In the genomic region with DNA sequence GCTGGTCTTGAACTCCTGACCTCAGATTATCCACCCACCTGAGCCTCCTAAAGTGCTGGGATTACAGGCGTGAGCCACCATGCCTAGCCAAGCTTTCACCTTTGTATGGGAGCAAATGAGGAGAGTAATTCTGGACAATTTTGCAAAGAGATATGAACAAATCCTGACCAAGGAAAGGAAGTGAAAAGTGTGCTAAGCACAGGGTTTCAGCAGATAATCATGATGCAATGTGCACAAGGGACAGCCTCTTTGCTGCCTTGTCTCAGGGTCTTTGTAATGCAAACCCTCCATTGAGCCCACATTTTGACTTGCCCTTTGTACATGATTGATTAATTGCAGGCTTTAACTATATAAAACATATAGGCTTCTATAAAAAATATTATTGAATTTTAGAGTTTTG, we compare ENCODE assay signal across 20 cellular contexts.
"Had no signal": no experiment of that assay in that cellular context is flagged by ENCODE, and none has a peak within 500 bp of the region (broad histone marks: within the 10 kb centered on the region; RNA-seq: fewer than 3 reads in every experiment).

No MANE protein-coding gene starts in this region.

- H3K4me1 Mint-ChIP-seq: naive thymus-derived CD4-positive, alpha-beta T cell; stimulated activated memory B cell treated with anti-CD40 and anti-IgM and Interleukin-4, amounts not matched to agents 10 μg/mL and 1 μg/mL and 100 μg/mL, for 72 hours had no signal

- H3K4me3 ChIP-seq: esophagus muscularis mucosa, gastroesophageal sphincter, psoas muscle, right lobe of liver, tibial artery, upper lobe of left lung, vagina had no signal

- H3K36me3 ChIP-seq: esophagus muscularis mucosa, gastroesophageal sphincter, right lobe of liver, tibial artery, upper lobe of left lung, vagina had no signal

- H3K27ac ChIP-seq: esophagus muscularis mucosa, gastroesophageal sphincter, psoas muscle, right lobe of liver, tibial artery, vagina had no signal

- ATAC-seq: gastroesophageal sphincter; left lobe of liver; naive thymus-derived CD4-positive, alpha-beta T cell; psoas muscle; right lobe of liver; stimulated activated memory B cell treated with anti-CD40 and anti-IgM and Interleukin-4, amounts not matched to agents 10 μg/mL and 1 μg/mL and 100 μg/mL, for 72 hours had no signal

- H3K4me3 Mint-ChIP-seq: naive thymus-derived CD4-positive, alpha-beta T cell; nephron progenitor cell; stimulated activated memory B cell treated with anti-CD40 and anti-IgM and Interleukin-4, amounts not matched to agents 10 μg/mL and 1 μg/mL and 100 μg/mL, for 72 hours; stimulated activated naive CD8-positive, alpha-beta T cell treated with anti-CD3 and anti-CD28 coated beads, Interleukin-15, Interleukin-2, amounts not matched to agents 100 ng/mL and 50 ng/mL, for 24 hours had no signal

- H3K4me1 ChIP-seq: right lobe of liver, tibial artery had no signal

- H3K27me3 Mint-ChIP-seq: naive thymus-derived CD4-positive, alpha-beta T cell; stimulated activated memory B cell treated with anti-CD40 and anti-IgM and Interleukin-4, amounts not matched to agents 10 μg/mL and 1 μg/mL and 100 μg/mL, for 72 hours; stimulated activated naive CD8-positive, alpha-beta T cell treated with anti-CD3 and anti-CD28 coated beads, Interleukin-15, Interleukin-2, amounts not matched to agents 100 ng/mL and 50 ng/mL, for 24 hours had no signal

- H3K9me3 Mint-ChIP-seq: stimulated activated memory B cell treated with anti-CD40 and anti-IgM and Interleukin-4, amounts not matched to agents 10 μg/mL and 1 μg/mL and 100 μg/mL, for 72 hours; stimulated activated naive CD8-positive, alpha-beta T cell treated with anti-CD3 and anti-CD28 coated beads, Interleukin-15, Interleukin-2, amounts not matched to agents 100 ng/mL and 50 ng/mL, for 24 hours had no signal

- H3K9me3 ChIP-seq: esophagus muscularis mucosa, gastroesophageal sphincter, psoas muscle, right lobe of liver, tibial artery, upper lobe of left lung, vagina had no signal

- DNase-seq: effector memory CD4-positive, alpha-beta T cell; glutamatergic neuron; islet precursor cell; mammary epithelial cell; naive thymus-derived CD4-positive, alpha-beta T cell; nephron progenitor cell; psoas muscle; retina; right lobe of liver; stimulated activated CD4-positive, alpha-beta T cell treated with anti-CD3 and anti-CD28 coated beads, Interleukin-15, amount 100 ng/mL, for 24 hours; stimulated activated CD4-positive, alpha-beta T cell treated with anti-CD3 and anti-CD28 coated beads, Interleukin-1b, Interleukin-23, amount 100 ng/mL, for 48 hours; stimulated activated CD4-positive, alpha-beta T cell treated with anti-CD3 and anti-CD28 coated beads, Interleukin-4, amount 100 ng/mL, for 24 hours; tibial artery; upper lobe of left lung had no signal

- H3K36me3 Mint-ChIP-seq: naive thymus-derived CD4-positive, alpha-beta T cell; stimulated activated memory B cell treated with anti-CD40 and anti-IgM and Interleukin-4, amounts not matched to agents 10 μg/mL and 1 μg/mL and 100 μg/mL, for 72 hours had no signal

- H3K27me3 ChIP-seq: esophagus muscularis mucosa, gastroesophageal sphincter, right lobe of liver, tibial artery, upper lobe of left lung, vagina had no signal

- H3K27ac Mint-ChIP-seq: naive thymus-derived CD4-positive, alpha-beta T cell; stimulated activated memory B cell treated with anti-CD40 and anti-IgM and Interleukin-4, amounts not matched to agents 10 μg/mL and 1 μg/mL and 100 μg/mL, for 72 hours; stimulated activated naive CD8-positive, alpha-beta T cell treated with anti-CD3 and anti-CD28 coated beads, Interleukin-15, Interleukin-2, amounts not matched to agents 100 ng/mL and 50 ng/mL, for 24 hours had no signal
